Comparison of ENCODE assay signal across 15 cellular contexts in genomic region chr13:102556806-102557205, GRCh38. TPM values are rescaled to one million over a fixed set of nuclear protein-coding genes. Genes with fewer than 3 reads are reported as not detected.
DNase-seq lines count a peak whose midpoint lies in the region; ATAC-seq, FAIRE-seq and TF ChIP-seq lines count a peak whose summit lies in the region.
"Had no signal": no experiment of that assay in that cellular context is flagged by ENCODE, and none has a peak within 500 bp of the region (broad histone marks: within the 10 kb centered on the region; RNA-seq: fewer than 3 reads in every experiment).

No MANE protein-coding gene starts in this region.

- BruUV-seq in HepG2 (replicated peaks; lab: Mats Ljungman, UMichigan) = no TSS peak

- no peaks in the 10 kb centered on the region for H4K20me1 ChIP-seq in HepG2 (ENCODE audit: insufficient read depth, low read length)

- H3K27me3 Mint-ChIP-seq in WTC11 (ENCODE audit: low read depth) = no peaks in the 10 kb centered on the region

- no peak overlapping the region for H3K9ac ChIP-seq in HepG2 (ENCODE audit: insufficient read depth, low read depth, low read length)
- H3K9ac ChIP-seq: SK-N-SH had no signal

- H3K36me3 Mint-ChIP-seq in WTC11 = no peaks in the 10 kb centered on the region

- intact Hi-C loops in HepG2 (cut with micrococcal nuclease; ENCODE audit: unreplicated experiment) (loop anchor here (2.0 to 10.0 kb wide), 3 partner anchors 414 to 1412 kb away; no protein-coding TSS in a partner anchor), right lobe of liver (cut with DNase I) (no loop called here)

- H3K9me3 Mint-ChIP-seq in WTC11 = peaks cover 4% of the 10 kb centered on the region

- H3K27ac Mint-ChIP-seq in WTC11 = no peak overlapping the region

- DNase-seq in HepG2 (ENCODE audit: low spot score) = no peak
- no peak for DNase-seq in right lobe of liver
- peak; percentile 14 for DNase-seq in HT1080 (ENCODE audit: low read depth)
- DNase-seq in SK-MEL-5 (ENCODE audit: low read depth, low spot score) = peak; percentile 33
- DNase-seq in NK-92 (lab: John Stamatoyannopoulos, UW; ENCODE audit: unreplicated experiment) = no peak
- DNase-seq in WTC11 (ENCODE audit: low spot score) = no peak
- DNase-seq: NCI-H1092, NCI-H2171, NCI-H446 treated with DMSO at 0.1 percent for 48 hours, PC-3, SK-N-SH, T-helper 1 cell had no signal

- no peaks in the 10 kb centered on the region for H3K4me1 Mint-ChIP-seq in WTC11

- no peak overlapping the region for H3K4me3 ChIP-seq in HepG2 (replicated peaks in 1 of 3; ENCODE audit: insufficient read depth in 1 of 3, low read depth in 2 of 3, low read length in 3 of 3)
- no peak overlapping the region for H3K4me3 ChIP-seq in right lobe of liver
- H3K4me3 ChIP-seq: GM12878 had no signal

- H3K36me3 ChIP-seq in HepG2 (replicated peaks in 1 of 2; ENCODE audit: control insufficient read depth in 1 of 2, insufficient read depth in 2 of 2, low read length in 2 of 2) (no peaks in the 10 kb centered on the region), right lobe of liver (no peaks in the 10 kb centered on the region)

- no peak overlapping the region for H3K4me3 Mint-ChIP-seq in WTC11

- H3K79me2 ChIP-seq in HepG2 (ENCODE audit: insufficient read depth, low read length) = no peaks in the 10 kb centered on the region

- no peak overlapping the region for H3K4me2 ChIP-seq in HepG2 (ENCODE audit: low read depth, low read length)
- H3K4me2 ChIP-seq: SK-N-SH had no signal

- no peak for TF ChIP-seq CTCF in HepG2 (CRISPR knock-in tag; IDR thresholded peaks at IDR 0.05)
- TF ChIP-seq CTCF in right lobe of liver (IDR thresholded peaks at IDR 0.05) = no peak
- no peak for TF ChIP-seq CTCF in WTC11 (IDR thresholded peaks at IDR 0.05)

- H3K9me3 ChIP-seq in HepG2 (ENCODE audit: low read length) = no peaks in the 10 kb centered on the region
- H3K9me3 ChIP-seq in right lobe of liver = no peaks in the 10 kb centered on the region
- H3K9me3 ChIP-seq: SK-N-SH had no signal

- no peak for TF ChIP-seq EP300 in HepG2 (IDR thresholded peaks at IDR 0.05; ENCODE audit: low read depth in 2 of 2, low read length in 2 of 2)
- TF ChIP-seq EP300 in HepG2 (CRISPR knock-in tag; IDR thresholded peaks at IDR 0.05; ENCODE audit: borderline replicate concordance) = no peak

- ATAC-seq in HepG2 = no peak
- no peak for ATAC-seq in right lobe of liver
- ATAC-seq in HG03565 (IDR thresholded peaks at IDR 0.05; ENCODE audit: unreplicated experiment) = no peak
- no peak for ATAC-seq in WTC11
- ATAC-seq: GM12878, PC-3 had no signal

- H3K27ac ChIP-seq in HepG2 (ENCODE audit: extremely low read length, insufficient read depth, low read length) (no peak overlapping the region), right lobe of liver (no peak overlapping the region)

- H3K4me1 ChIP-seq in HepG2 (ENCODE audit: insufficient read depth, low read length) = peaks cover 1% of the 10 kb centered on the region
- peaks cover 0 to 5% (median 0%) of the 10 kb centered on the region in 4 donors for H3K4me1 ChIP-seq in right lobe of liver

- in situ Hi-C loops in HepG2 (cut with HindIII; ENCODE audit: extremely low pct_ligation_motif_present, low pct_unique_long_range_greater_than_20kb) = loop anchor here (25.0 kb wide), 3 partner anchors 420 to 770 kb away; no protein-coding TSS in a partner anchor
- in situ Hi-C loops in SK-MEL-5 (cut with HindIII; ENCODE audit: low pct_unique_long_range_greater_than_20kb, low sequenced_read_pairs) = no loop called here

- no peaks in the 10 kb centered on the region for H3K27me3 ChIP-seq in HepG2 (ENCODE audit: control insufficient read depth in 1 of 2, insufficient read depth in 2 of 2, low read length in 2 of 2)
- no peaks in the 10 kb centered on the region for H3K27me3 ChIP-seq in right lobe of liver

- TF ChIP-seq POLR2A in HepG2 (IDR thresholded peaks at IDR 0.05; ENCODE audit: insufficient read depth in 1 of 2, low read depth in 2 of 2, low read length in 2 of 2) (no peak), right lobe of liver (IDR thresholded peaks at IDR 0.05) (no peak)

- WGBS in HepG2 (ENCODE audit: low lambda C conversion rate) = 24% methylated on average over 3 of the region's 3 CpGs
- WGBS in right lobe of liver (ENCODE audit: insufficient coverage, low coverage, low lambda C conversion rate, missing lambda C conversion rate) = 72% methylated on average over 3 of the region's 3 CpGs

- POLR2A ChIA-PET in HepG2 (lab: Yijun Ruan, JAX) = no interaction called here
- POLR2A ChIA-PET in WTC11 (lab: Charles Lee) = no interaction called here

- no peak for FAIRE-seq in HepG2 (lab: Jason Lieb, UNC)
- FAIRE-seq: GM12878, GM18507 had no signal

- CTCF ChIA-PET in HepG2 (lab: Yijun Ruan, JAX; ENCODE audit: low intra/inter-chr PET ratio, low total read pairs) (interaction anchor here (0.9 kb wide), 1 partner anchor 1412 kb away, joined by 3 read pairs; no protein-coding TSS in a partner anchor), WTC11 (lab: Charles Lee) (interaction anchor here (0.6 to 1.9 kb wide), 12 partner anchors 14 to 1412 kb away, joined by 3 to 22 read pairs (median 11); no protein-coding TSS in a partner anchor)

- H2AFZ ChIP-seq in HepG2 (ENCODE audit: low read length) = no peak overlapping the region

- no peak for TF ChIP-seq RAD21 in HepG2 (CRISPR knock-in tag; IDR thresholded peaks at IDR 0.05)

TF ChIP-seq in HepG2, 621 proteins besides CTCF, POLR2A, EP300 and RAD21:
- TF ChIP-seq ZFP36L1 (CRISPR knock-in tag; IDR thresholded peaks at IDR 0.05) (no peak), MAFK (conservative IDR thresholded peaks at IDR 0.05 in 1 of 2, IDR thresholded peaks at IDR 0.05 in 1 of 2; ENCODE audit: low read length in 2 of 2) (peak; percentile 98), TEAD3 (CRISPR knock-in tag; optimal IDR thresholded peaks at IDR 0.05; ENCODE audit: borderline replicate concordance) (no peak), MAFF (IDR thresholded peaks at IDR 0.05; ENCODE audit: low read depth, low read length) (peak; percentile 97)

TF ChIP-seq in WTC11, 78 proteins besides CTCF, POLR2A, EP300 and RAD21 (continues in another document):
- no peak for TF ChIP-seq GTF2I (CRISPR knock-in tag; conservative IDR thresholded peaks at IDR 0.05)
- TF ChIP-seq E2F1 (CRISPR knock-in tag; IDR thresholded peaks at IDR 0.05) = no peak

RNA-seq across cellular contexts. Expression of gene TPP2, which starts 40.0 kb away (rescaled TPM):
- total RNA-seq in HepG2 (2016; rRNA removed; fragmentation: Illumina TruSeq; extraction: Trizol) = 52.1 and 71.7 TPM in 2 replicates
- total RNA-seq in HepG2 (2016; cell fraction: cytosol; rRNA removed; fragmentation: Illumina TruSeq; extraction: Trizol; ENCODE audit: low read depth) = 4.5 and 7.4 TPM in 2 replicates
- total RNA-seq in HepG2 (2016; cell fraction: insoluble cytoplasmic fraction; rRNA removed; fragmentation: Illumina TruSeq; extraction: Trizol) = 52.2 and 73.2 TPM in 2 replicates
- total RNA-seq in HepG2 (2016; cell fraction: membrane; rRNA removed; fragmentation: Illumina TruSeq; extraction: Trizol) = 13.5 and 14.1 TPM in 2 replicates
- 75.0 and 80.5 TPM in 2 replicates for total RNA-seq in HepG2 (2016; cell fraction: nucleus; rRNA removed; fragmentation: Illumina TruSeq; extraction: Trizol)
- 14.6 and 16.4 TPM in 2 replicates for polyA plus RNA-seq in HepG2 (2011; rRNA removed)
- 5.3 and 7.5 TPM in 2 replicates for polyA plus RNA-seq in HepG2 (2011; cell fraction: cytosol; rRNA removed)
- 30.3 and 38.4 TPM in 2 replicates for polyA plus RNA-seq in HepG2 (2011; cell fraction: nucleus; rRNA removed)
- polyA plus RNA-seq in HepG2 (2012) = 20.4 and 22.7 TPM in 2 replicates
- 2.0 and 2.9 TPM in 2 replicates for polyA plus RNA-seq in HepG2 (2016; cell fraction: cytosol; fragmentation: Illumina TruSeq; extraction: Trizol; ENCODE audit: low read depth)
- polyA plus RNA-seq in HepG2 (2016; cell fraction: insoluble cytoplasmic fraction; fragmentation: Illumina TruSeq; extraction: Trizol; ENCODE audit: low read depth) = 48.8 and 48.9 TPM in 2 replicates
- 5.2 TPM in 2 replicates for polyA plus RNA-seq in HepG2 (2016; cell fraction: membrane; fragmentation: Illumina TruSeq; extraction: Trizol; ENCODE audit: low read depth)
- 97.8 and 99.2 TPM in 2 replicates for polyA plus RNA-seq in HepG2 (2016; cell fraction: nucleus; fragmentation: Illumina TruSeq; extraction: Trizol; ENCODE audit: insufficient read depth, low read depth)
- polyA minus RNA-seq in HepG2 (2011; rRNA and poly(A)+ RNA removed; ENCODE audit: low replicate concordance) = 11.5 and 23.1 TPM in 2 replicates
- 16.0 and 19.1 TPM in 2 replicates for polyA minus RNA-seq in HepG2 (2011; cell fraction: cytosol; rRNA and poly(A)+ RNA removed)
- 109 and 114 TPM in 2 replicates for polyA minus RNA-seq in HepG2 (2011; cell fraction: nucleus; rRNA and poly(A)+ RNA removed)
- 10 to 100 TPM; 18.4 to 35.3 (median 28.4) TPM for total RNA-seq in right lobe of liver
- 41.1 and 47.0 TPM in 2 replicates for total RNA-seq in HT1080 (2014; rRNA removed; shearing (Covaris generic))
- polyA plus RNA-seq in HT1080 (2015; cell fraction: cytosol; rRNA removed) = 33.3 and 42.5 TPM in 2 replicates
- polyA plus RNA-seq in HT1080 (2015; cell fraction: nucleus; rRNA removed) = 110 and 111 TPM in 2 replicates
- total RNA-seq in SK-MEL-5 (2014; rRNA removed; shearing (Covaris generic)) = 48.7 and 53.0 TPM in 2 replicates
- polyA plus RNA-seq in SK-MEL-5 (2015; cell fraction: cytosol; rRNA removed) = 34.3 and 41.1 TPM in 2 replicates
- 224 and 231 TPM in 2 replicates for polyA plus RNA-seq in SK-MEL-5 (2015; cell fraction: nucleus; rRNA removed)
- total RNA-seq in WTC11 (2021) = 52.9 to 68.3 TPM (median 57.5 TPM) in 3 replicates

Comparison
In these comparisons a context has a peak if more than half of its experiments do, and no peak if none do; other contexts are left out.
1. DNase-seq: peak in HT1080 (single experiment) and SK-MEL-5 (single experiment); none in HepG2 (single experiment), right lobe of liver (0 of 3), NK-92 (single experiment) and WTC11 (single experiment).